Comparison of ENCODE assay signal across 1 cellular context in the genomic region with DNA sequence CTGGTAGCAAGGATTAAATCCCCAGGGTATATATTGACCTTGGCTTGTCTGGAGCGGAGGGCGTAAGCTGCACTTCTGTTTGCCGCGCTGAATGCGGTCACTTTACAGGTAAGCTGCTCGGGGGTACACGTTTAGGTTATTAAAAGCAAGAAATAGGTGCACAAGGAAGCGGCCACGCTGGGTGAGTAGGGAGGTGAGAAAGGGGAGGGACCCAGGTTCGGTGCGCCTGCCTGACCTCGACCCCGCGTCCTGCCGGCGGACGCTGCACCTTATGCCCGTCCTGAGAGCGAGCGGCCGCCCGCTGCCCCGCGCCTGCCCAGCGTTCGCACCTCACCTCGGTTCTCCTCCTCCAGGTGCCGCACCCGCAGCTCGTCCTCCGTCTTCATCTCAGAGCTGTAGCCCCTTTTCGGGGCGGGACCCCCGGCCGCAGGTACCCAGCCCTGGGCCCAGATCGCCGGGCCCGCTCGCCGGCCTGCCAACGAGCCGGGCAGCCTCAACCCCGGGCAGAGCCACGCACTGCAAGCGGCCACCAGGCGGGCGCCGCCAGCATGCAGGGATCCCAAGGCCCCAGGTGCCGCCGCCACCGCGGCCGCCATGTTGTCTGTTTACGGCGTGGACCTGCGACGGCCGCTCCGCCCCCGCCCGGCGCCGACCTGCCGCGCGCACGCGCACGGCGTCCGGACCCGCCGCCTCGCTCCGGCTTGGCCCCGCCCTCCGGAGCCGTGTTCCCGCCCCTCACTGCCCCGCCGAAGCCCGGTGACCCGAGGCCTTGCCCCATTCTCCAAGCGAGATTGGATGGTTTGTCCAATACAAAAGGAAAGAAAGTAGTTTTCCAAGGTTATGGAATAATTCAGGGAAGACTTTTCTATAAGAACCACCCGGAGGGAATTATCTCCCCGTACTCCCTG.
TF ChIP-seq lines count a peak whose summit lies in the region.

A gene with protein sequence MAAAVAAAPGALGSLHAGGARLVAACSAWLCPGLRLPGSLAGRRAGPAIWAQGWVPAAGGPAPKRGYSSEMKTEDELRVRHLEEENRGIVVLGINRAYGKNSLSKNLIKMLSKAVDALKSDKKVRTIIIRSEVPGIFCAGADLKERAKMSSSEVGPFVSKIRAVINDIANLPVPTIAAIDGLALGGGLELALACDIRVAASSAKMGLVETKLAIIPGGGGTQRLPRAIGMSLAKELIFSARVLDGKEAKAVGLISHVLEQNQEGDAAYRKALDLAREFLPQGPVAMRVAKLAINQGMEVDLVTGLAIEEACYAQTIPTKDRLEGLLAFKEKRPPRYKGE (minus strand): TSS at position 625 of the 908 bp plus-strand sequence. CDS start 29 bp downstream, at position 596.

TF ChIP-seq in HepG2, 621 proteins besides CTCF, POLR2A, EP300 and RAD21 (continued from another document and continues in another):
- TF ChIP-seq, protein P1, sequence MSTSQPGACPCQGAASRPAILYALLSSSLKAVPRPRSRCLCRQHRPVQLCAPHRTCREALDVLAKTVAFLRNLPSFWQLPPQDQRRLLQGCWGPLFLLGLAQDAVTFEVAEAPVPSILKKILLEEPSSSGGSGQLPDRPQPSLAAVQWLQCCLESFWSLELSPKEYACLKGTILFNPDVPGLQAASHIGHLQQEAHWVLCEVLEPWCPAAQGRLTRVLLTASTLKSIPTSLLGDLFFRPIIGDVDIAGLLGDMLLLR (CRISPR knock-in tag; IDR thresholded peaks at IDR 0.05) = peak; percentile 55; the same call in 1 of the 2 replicates
- TF ChIP-seq IKZF4 (CRISPR knock-in tag; IDR thresholded peaks at IDR 0.05; ENCODE audit: borderline replicate concordance, low read depth, not compliant biosample characterization) (no peak), ZNF34 (CRISPR knock-in tag; IDR thresholded peaks at IDR 0.05; ENCODE audit: borderline replicate concordance) (no peak), ZBTB8A (CRISPR knock-in tag; IDR thresholded peaks at IDR 0.05; ENCODE audit: borderline replicate concordance, low read depth) (no peak), ZNF460 (CRISPR knock-in tag; IDR thresholded peaks at IDR 0.05; ENCODE audit: borderline replicate concordance) (no peak), MLLT10 (CRISPR knock-in tag; IDR thresholded peaks at IDR 0.05) (no peak), ZNF713 (CRISPR knock-in tag; IDR thresholded peaks at IDR 0.05) (no peak), RAD51 (IDR thresholded peaks at IDR 0.05; ENCODE audit: borderline replicate concordance) (no peak), CREB1 (IDR thresholded peaks at IDR 0.05) (no peak; the same call in 1 of the 2 replicates), CREB1 (CRISPR knock-in tag; IDR thresholded peaks at IDR 0.05) (no peak), FOXM1 (CRISPR knock-in tag; IDR thresholded peaks at IDR 0.05) (0 out of 2 replicates have a peak, but pooled peaks have one; percentile 33), ZNF747 (CRISPR knock-in tag; IDR thresholded peaks at IDR 0.05; ENCODE audit: borderline replicate concordance) (no peak; the same call in 1 of the 2 replicates), TOPORS (CRISPR knock-in tag; IDR thresholded peaks at IDR 0.05) (0 out of 2 replicates have a peak, but pooled peaks have one; percentile 53), ZNF883 (CRISPR knock-in tag; IDR thresholded peaks at IDR 0.05; ENCODE audit: not compliant biosample characterization) (no peak), DPF2 (CRISPR knock-in tag; IDR thresholded peaks at IDR 0.05; ENCODE audit: borderline replicate concordance, low read depth) (no peak), ETV6 (CRISPR knock-in tag; conservative IDR thresholded peaks at IDR 0.05) (peak; percentile 40; the same call in 1 of the 2 replicates), ZNF7 (CRISPR knock-in tag; IDR thresholded peaks at IDR 0.05) (no peak)
- TF ChIP-seq, protein P2, sequence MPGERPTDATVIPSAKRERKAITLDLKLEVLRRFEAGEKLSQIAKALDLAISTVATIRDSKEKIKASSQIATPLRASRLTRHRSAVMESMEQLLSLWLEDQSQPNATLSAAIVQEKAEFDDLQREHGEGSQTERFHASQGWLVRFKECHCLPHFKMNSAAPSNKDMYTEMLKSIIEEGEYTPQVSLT (CRISPR knock-in tag; IDR thresholded peaks at IDR 0.05; ENCODE audit: borderline replicate concordance, low read depth) = no peak
- TF ChIP-seq, protein P3, sequence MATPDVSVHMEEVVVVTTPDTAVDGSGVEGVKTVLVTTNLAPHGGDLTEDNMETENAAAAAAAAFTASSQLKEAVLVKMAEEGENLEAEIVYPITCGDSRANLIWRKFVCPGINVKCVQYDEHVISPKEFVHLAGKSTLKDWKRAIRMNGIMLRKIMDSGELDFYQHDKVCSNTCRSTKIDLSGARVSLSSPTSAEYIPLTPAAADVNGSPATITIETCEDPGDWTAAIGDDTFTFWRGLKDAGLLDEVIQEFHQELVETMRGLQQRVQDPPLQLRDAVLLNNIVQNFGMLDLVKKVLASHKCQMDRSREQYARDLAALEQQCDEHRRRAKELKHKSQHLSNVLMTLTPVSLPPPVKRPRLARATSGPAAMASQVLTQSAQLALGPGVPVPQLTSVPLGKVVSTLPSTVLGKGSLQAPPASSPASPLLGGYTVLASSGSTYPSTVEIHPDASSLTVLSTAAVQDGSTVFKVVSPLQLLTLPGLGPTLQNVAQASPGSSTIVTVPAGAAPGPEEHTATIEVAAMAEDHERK (CRISPR knock-in tag; IDR thresholded peaks at IDR 0.05; ENCODE audit: low read depth) = no peak
- TF ChIP-seq, protein P4, sequence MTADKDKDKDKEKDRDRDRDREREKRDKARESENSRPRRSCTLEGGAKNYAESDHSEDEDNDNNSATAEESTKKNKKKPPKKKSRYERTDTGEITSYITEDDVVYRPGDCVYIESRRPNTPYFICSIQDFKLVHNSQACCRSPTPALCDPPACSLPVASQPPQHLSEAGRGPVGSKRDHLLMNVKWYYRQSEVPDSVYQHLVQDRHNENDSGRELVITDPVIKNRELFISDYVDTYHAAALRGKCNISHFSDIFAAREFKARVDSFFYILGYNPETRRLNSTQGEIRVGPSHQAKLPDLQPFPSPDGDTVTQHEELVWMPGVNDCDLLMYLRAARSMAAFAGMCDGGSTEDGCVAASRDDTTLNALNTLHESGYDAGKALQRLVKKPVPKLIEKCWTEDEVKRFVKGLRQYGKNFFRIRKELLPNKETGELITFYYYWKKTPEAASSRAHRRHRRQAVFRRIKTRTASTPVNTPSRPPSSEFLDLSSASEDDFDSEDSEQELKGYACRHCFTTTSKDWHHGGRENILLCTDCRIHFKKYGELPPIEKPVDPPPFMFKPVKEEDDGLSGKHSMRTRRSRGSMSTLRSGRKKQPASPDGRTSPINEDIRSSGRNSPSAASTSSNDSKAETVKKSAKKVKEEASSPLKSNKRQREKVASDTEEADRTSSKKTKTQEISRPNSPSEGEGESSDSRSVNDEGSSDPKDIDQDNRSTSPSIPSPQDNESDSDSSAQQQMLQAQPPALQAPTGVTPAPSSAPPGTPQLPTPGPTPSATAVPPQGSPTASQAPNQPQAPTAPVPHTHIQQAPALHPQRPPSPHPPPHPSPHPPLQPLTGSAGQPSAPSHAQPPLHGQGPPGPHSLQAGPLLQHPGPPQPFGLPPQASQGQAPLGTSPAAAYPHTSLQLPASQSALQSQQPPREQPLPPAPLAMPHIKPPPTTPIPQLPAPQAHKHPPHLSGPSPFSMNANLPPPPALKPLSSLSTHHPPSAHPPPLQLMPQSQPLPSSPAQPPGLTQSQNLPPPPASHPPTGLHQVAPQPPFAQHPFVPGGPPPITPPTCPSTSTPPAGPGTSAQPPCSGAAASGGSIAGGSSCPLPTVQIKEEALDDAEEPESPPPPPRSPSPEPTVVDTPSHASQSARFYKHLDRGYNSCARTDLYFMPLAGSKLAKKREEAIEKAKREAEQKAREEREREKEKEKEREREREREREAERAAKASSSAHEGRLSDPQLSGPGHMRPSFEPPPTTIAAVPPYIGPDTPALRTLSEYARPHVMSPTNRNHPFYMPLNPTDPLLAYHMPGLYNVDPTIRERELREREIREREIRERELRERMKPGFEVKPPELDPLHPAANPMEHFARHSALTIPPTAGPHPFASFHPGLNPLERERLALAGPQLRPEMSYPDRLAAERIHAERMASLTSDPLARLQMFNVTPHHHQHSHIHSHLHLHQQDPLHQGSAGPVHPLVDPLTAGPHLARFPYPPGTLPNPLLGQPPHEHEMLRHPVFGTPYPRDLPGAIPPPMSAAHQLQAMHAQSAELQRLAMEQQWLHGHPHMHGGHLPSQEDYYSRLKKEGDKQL (CRISPR knock-in tag; IDR thresholded peaks at IDR 0.05; ENCODE audit: low read depth) = no peak
- TF ChIP-seq, protein P5, sequence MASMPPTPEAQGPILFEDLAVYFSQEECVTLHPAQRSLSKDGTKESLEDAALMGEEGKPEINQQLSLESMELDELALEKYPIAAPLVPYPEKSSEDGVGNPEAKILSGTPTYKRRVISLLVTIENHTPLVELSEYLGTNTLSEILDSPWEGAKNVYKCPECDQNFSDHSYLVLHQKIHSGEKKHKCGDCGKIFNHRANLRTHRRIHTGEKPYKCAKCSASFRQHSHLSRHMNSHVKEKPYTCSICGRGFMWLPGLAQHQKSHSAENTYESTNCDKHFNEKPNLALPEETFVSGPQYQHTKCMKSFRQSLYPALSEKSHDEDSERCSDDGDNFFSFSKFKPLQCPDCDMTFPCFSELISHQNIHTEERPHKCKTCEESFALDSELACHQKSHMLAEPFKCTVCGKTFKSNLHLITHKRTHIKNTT (CRISPR knock-in tag; IDR thresholded peaks at IDR 0.05) = no peak
- TF ChIP-seq, protein P6, sequence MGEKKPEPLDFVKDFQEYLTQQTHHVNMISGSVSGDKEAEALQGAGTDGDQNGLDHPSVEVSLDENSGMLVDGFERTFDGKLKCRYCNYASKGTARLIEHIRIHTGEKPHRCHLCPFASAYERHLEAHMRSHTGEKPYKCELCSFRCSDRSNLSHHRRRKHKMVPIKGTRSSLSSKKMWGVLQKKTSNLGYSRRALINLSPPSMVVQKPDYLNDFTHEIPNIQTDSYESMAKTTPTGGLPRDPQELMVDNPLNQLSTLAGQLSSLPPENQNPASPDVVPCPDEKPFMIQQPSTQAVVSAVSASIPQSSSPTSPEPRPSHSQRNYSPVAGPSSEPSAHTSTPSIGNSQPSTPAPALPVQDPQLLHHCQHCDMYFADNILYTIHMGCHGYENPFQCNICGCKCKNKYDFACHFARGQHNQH (CRISPR knock-in tag; IDR thresholded peaks at IDR 0.05) = no peak
- TF ChIP-seq, protein P7, sequence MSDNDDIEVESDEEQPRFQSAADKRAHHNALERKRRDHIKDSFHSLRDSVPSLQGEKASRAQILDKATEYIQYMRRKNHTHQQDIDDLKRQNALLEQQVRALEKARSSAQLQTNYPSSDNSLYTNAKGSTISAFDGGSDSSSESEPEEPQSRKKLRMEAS (IDR thresholded peaks at IDR 0.05) = peak; percentile 38; the same call in 1 of the 2 replicates
- TF ChIP-seq, protein P8, sequence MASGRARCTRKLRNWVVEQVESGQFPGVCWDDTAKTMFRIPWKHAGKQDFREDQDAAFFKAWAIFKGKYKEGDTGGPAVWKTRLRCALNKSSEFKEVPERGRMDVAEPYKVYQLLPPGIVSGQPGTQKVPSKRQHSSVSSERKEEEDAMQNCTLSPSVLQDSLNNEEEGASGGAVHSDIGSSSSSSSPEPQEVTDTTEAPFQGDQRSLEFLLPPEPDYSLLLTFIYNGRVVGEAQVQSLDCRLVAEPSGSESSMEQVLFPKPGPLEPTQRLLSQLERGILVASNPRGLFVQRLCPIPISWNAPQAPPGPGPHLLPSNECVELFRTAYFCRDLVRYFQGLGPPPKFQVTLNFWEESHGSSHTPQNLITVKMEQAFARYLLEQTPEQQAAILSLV (CRISPR knock-in tag; IDR thresholded peaks at IDR 0.05; ENCODE audit: borderline replicate concordance) = peak; percentile 69; the same call in 1 of the 2 replicates
- TF ChIP-seq, protein P9, sequence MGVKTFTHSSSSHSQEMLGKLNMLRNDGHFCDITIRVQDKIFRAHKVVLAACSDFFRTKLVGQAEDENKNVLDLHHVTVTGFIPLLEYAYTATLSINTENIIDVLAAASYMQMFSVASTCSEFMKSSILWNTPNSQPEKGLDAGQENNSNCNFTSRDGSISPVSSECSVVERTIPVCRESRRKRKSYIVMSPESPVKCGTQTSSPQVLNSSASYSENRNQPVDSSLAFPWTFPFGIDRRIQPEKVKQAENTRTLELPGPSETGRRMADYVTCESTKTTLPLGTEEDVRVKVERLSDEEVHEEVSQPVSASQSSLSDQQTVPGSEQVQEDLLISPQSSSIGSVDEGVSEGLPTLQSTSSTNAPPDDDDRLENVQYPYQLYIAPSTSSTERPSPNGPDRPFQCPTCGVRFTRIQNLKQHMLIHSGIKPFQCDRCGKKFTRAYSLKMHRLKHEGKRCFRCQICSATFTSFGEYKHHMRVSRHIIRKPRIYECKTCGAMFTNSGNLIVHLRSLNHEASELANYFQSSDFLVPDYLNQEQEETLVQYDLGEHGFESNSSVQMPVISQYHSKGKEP (CRISPR knock-in tag; IDR thresholded peaks at IDR 0.05) = no peak
- TF ChIP-seq, protein P10, sequence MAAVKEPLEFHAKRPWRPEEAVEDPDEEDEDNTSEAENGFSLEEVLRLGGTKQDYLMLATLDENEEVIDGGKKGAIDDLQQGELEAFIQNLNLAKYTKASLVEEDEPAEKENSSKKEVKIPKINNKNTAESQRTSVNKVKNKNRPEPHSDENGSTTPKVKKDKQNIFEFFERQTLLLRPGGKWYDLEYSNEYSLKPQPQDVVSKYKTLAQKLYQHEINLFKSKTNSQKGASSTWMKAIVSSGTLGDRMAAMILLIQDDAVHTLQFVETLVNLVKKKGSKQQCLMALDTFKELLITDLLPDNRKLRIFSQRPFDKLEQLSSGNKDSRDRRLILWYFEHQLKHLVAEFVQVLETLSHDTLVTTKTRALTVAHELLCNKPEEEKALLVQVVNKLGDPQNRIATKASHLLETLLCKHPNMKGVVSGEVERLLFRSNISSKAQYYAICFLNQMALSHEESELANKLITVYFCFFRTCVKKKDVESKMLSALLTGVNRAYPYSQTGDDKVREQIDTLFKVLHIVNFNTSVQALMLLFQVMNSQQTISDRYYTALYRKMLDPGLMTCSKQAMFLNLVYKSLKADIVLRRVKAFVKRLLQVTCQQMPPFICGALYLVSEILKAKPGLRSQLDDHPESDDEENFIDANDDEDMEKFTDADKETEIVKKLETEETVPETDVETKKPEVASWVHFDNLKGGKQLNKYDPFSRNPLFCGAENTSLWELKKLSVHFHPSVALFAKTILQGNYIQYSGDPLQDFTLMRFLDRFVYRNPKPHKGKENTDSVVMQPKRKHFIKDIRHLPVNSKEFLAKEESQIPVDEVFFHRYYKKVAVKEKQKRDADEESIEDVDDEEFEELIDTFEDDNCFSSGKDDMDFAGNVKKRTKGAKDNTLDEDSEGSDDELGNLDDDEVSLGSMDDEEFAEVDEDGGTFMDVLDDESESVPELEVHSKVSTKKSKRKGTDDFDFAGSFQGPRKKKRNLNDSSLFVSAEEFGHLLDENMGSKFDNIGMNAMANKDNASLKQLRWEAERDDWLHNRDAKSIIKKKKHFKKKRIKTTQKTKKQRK (IDR thresholded peaks at IDR 0.05; ENCODE audit: low read length) = no peak
